In the genomic region with DNA sequence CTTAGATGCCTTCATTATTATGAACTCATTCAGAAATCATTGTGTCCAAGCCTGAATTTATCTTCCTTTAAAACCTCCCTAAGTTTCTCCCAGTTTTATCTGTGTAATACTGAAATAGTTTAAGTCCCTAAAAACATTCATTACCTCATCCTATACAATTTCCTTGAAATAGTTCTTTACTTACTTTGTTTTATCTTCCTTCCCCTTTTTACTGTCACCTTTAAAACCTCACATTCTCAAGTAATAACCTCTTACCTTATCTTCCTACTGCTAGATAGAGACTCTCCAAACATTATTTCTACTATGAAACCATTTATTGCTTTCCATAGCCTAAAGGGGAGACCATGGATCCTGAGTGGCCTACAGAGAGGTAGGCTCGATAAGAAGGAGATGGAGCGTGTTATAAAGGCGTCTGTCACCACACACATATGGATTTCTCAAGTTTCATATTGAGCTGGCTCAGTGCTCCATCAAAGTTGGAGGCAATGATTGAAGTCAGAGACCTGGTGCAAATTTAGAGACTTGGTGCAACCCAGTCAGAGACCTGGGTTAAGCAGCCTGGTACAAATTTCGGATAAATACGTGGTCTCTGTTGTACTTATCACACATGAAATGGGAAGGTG, we compare ENCODE assay signal across 30 cellular contexts.
DNase-seq lines count a peak whose midpoint lies in the region; ATAC-seq and TF ChIP-seq lines count a peak whose summit lies in the region.
"Had no signal": no experiment of that assay in that cellular context is flagged by ENCODE, and none has a peak within 500 bp of the region (broad histone marks: within the 10 kb centered on the region; RNA-seq: fewer than 3 reads in every experiment).

No MANE protein-coding gene starts in this region.

- no peak overlapping the region for H3K4me3 ChIP-seq in cardiac muscle cell
- no peak overlapping the region for H3K4me3 ChIP-seq in left ventricle myocardium inferior
- no peak overlapping the region for H3K4me3 ChIP-seq in HEK293 (ENCODE audit: low read depth, low read length)
- H3K4me3 ChIP-seq in MG63, result no peak overlapping the region
- H3K4me3 ChIP-seq: gastroesophageal sphincter, sigmoid colon, SJSA1 had no signal

- DNase-seq in cardiac muscle cell (ENCODE audit: low read depth in 1 of 2, low spot score in 1 of 2) (no peak), left ventricle myocardium inferior (no peak), MG63 (no peak)
- no peak for DNase-seq in activated T-helper 1 cell treated with anti-CD3 and anti-CD28 coated beads, Interleukin-12 subunit alpha, Interleukin-12 subunit beta, Interleukin-2, Interleukin-4 antibody, amounts not matched to agents 30 ng/mL and 10 ng/mL and 1 ng/mL, durations not matched to agents 14 hours and 24 hours and 36 hours (ENCODE audit: low spot score)
- DNase-seq in stimulated activated naive B cell treated with anti-CD40 and anti-IgM and Interleukin-4, amounts not matched to agents 10 μg/mL and 1 μg/mL and 100 μg/mL, for 72 hours, result no peak
- DNase-seq: activated CD4-positive, alpha-beta T cell treated with anti-CD3 and anti-CD28 coated beads, Interleukin-2, amount 50 U/mL, for 4 hours; activated CD4-positive, CD25-positive, alpha-beta regulatory T cell; activated CD8-positive, alpha-beta memory T cell treated with anti-CD3 and anti-CD28 coated beads, Interleukin-2, amount 50 U/mL, for 48 hours; aorta; DMS79 treated with DMSO at 0.1 percent for 48 hours; H9; Kasumi-1; naive thymus-derived CD8-positive, alpha-beta T cell; NCI-H1048; NCI-H2107; NCI-H446; NCI-H774; OCI-M1; sigmoid colon; stimulated activated CD4-positive, alpha-beta T cell treated with anti-CD3 and anti-CD28 coated beads, Interleukin-4, amount 100 ng/mL, for 1 hour; T-helper 1 cell had no signal

- H3K9me3 ChIP-seq in cardiac muscle cell (ENCODE audit: low read depth) (no peaks in the 10 kb centered on the region), left ventricle myocardium inferior (replicated peaks) (no peaks in the 10 kb centered on the region), HEK293 (ENCODE audit: control insufficient read depth, insufficient read depth, low read depth, low read length) (no peaks in the 10 kb centered on the region), MG63 (no peaks in the 10 kb centered on the region)
- H3K9me3 ChIP-seq: gastroesophageal sphincter, sigmoid colon, SJSA1 had no signal

- no peak overlapping the region for H3K4me3 Mint-ChIP-seq in activated T-helper 1 cell treated with anti-CD3 and anti-CD28 coated beads, Interleukin-12 subunit alpha, Interleukin-12 subunit beta, Interleukin-2, Interleukin-4 antibody, amounts not matched to agents 30 ng/mL and 10 ng/mL and 1 ng/mL, durations not matched to agents 14 hours and 24 hours and 36 hours
- peak overlapping the region; percentile 44 to 52 for H3K4me3 Mint-ChIP-seq in stimulated activated naive B cell treated with anti-CD40 and anti-IgM and Interleukin-4, amounts not matched to agents 10 μg/mL and 1 μg/mL and 100 μg/mL, for 72 hours
- H3K4me3 Mint-ChIP-seq: H9; naive thymus-derived CD8-positive, alpha-beta T cell; type B pancreatic cell had no signal

- H3K4me1 ChIP-seq in cardiac muscle cell (ENCODE audit: low read depth) (peaks cover 11% of the 10 kb centered on the region), left ventricle myocardium inferior (no peaks in the 10 kb centered on the region), HEK293 (ENCODE audit: control insufficient read depth, insufficient read depth, low read length) (no peaks in the 10 kb centered on the region)
- H3K4me1 ChIP-seq: gastroesophageal sphincter, sigmoid colon had no signal

- TF ChIP-seq CTCF in cardiac muscle cell (IDR thresholded peaks at IDR 0.05; ENCODE audit: low read depth, low read length) (no peak), left ventricle myocardium inferior (IDR thresholded peaks at IDR 0.05; ENCODE audit: borderline replicate concordance) (no peak), HEK293 (tag by site-specific recombination; IDR thresholded peaks at IDR 0.05) (no peak)

- H3K27ac Mint-ChIP-seq in activated T-helper 1 cell treated with anti-CD3 and anti-CD28 coated beads, Interleukin-12 subunit alpha, Interleukin-12 subunit beta, Interleukin-2, Interleukin-4 antibody, amounts not matched to agents 30 ng/mL and 10 ng/mL and 1 ng/mL, durations not matched to agents 14 hours and 24 hours and 36 hours, result peak overlapping the region; percentile 2
- peak overlapping the region; percentile 78 for H3K27ac Mint-ChIP-seq in stimulated activated naive B cell treated with anti-CD40 and anti-IgM and Interleukin-4, amounts not matched to agents 10 μg/mL and 1 μg/mL and 100 μg/mL, for 72 hours
- H3K27ac Mint-ChIP-seq: activated naive CD4-positive, alpha-beta T cell treated with anti-CD3 and anti-CD28 coated beads, Interleukin-2, amount 50 U/mL, for 72 hours; H9; type B pancreatic cell had no signal

- peaks cover 53% of the 10 kb centered on the region for H3K4me1 Mint-ChIP-seq in activated T-helper 1 cell treated with anti-CD3 and anti-CD28 coated beads, Interleukin-12 subunit alpha, Interleukin-12 subunit beta, Interleukin-2, Interleukin-4 antibody, amounts not matched to agents 30 ng/mL and 10 ng/mL and 1 ng/mL, durations not matched to agents 14 hours and 24 hours and 36 hours (ENCODE audit: low read depth)
- H3K4me1 Mint-ChIP-seq in stimulated activated naive B cell treated with anti-CD40 and anti-IgM and Interleukin-4, amounts not matched to agents 10 μg/mL and 1 μg/mL and 100 μg/mL, for 72 hours, result peaks cover 57 to 85% of the 10 kb centered on the region in 2 donors

- intact Hi-C loops in left ventricle myocardium inferior (cut with micrococcal nuclease), result no loop called here
- intact Hi-C loops in activated T-helper 1 cell treated with anti-CD3 and anti-CD28 coated beads, Interleukin-12 subunit alpha, Interleukin-12 subunit beta, Interleukin-2, Interleukin-4 antibody, amounts not matched to agents 30 ng/mL and 10 ng/mL and 1 ng/mL, durations not matched to agents 14 hours and 24 hours and 36 hours (cut with micrococcal nuclease), result loop anchor here (2.0 to 10.0 kb wide), 4 partner anchors 39 to 235 kb away; no protein-coding TSS in a partner anchor

- ATAC-seq in stimulated activated naive B cell treated with anti-CD40 and anti-IgM and Interleukin-4, amounts not matched to agents 10 μg/mL and 1 μg/mL and 100 μg/mL, for 72 hours (replicated peaks), result peak in 1 of 2 donors; percentile 10
- no peak for ATAC-seq in HG02981 (IDR thresholded peaks at IDR 0.05; ENCODE audit: unreplicated experiment)
- ATAC-seq: gastroesophageal sphincter; HepG2; naive thymus-derived CD8-positive, alpha-beta T cell had no signal

- H3K27ac ChIP-seq in cardiac muscle cell, result peak overlapping the region; percentile 11
- H3K27ac ChIP-seq in left ventricle myocardium inferior (replicated peaks), result no peak overlapping the region
- H3K27ac ChIP-seq in HEK293 (ENCODE audit: extremely low read depth, low read depth, low read length), result no peak overlapping the region
- H3K27ac ChIP-seq: C4-2B, gastroesophageal sphincter, RWPE1, sigmoid colon, SJSA1 had no signal

- no peaks in the 10 kb centered on the region for H3K9me3 Mint-ChIP-seq in activated T-helper 1 cell treated with anti-CD3 and anti-CD28 coated beads, Interleukin-12 subunit alpha, Interleukin-12 subunit beta, Interleukin-2, Interleukin-4 antibody, amounts not matched to agents 30 ng/mL and 10 ng/mL and 1 ng/mL, durations not matched to agents 14 hours and 24 hours and 36 hours
- H3K9me3 Mint-ChIP-seq in stimulated activated naive B cell treated with anti-CD40 and anti-IgM and Interleukin-4, amounts not matched to agents 10 μg/mL and 1 μg/mL and 100 μg/mL, for 72 hours, result peaks cover 0 to 4% of the 10 kb centered on the region in 2 donors
- H3K9me3 Mint-ChIP-seq: activated naive CD4-positive, alpha-beta T cell treated with anti-CD3 and anti-CD28 coated beads, Interleukin-2, amount 50 U/mL, for 72 hours; H9; type B pancreatic cell had no signal

- CTCF ChIA-PET in HEK293 (lab: Yijun Ruan, JAX), result interaction anchor here (0.8 kb wide), 1 partner anchor 240 kb away, joined by 3 read pairs; no protein-coding TSS in a partner anchor

- POLR2A ChIA-PET in HEK293 (lab: Yijun Ruan, JAX), result no interaction called here

- peaks cover 6% of the 10 kb centered on the region for H3K36me3 Mint-ChIP-seq in activated T-helper 1 cell treated with anti-CD3 and anti-CD28 coated beads, Interleukin-12 subunit alpha, Interleukin-12 subunit beta, Interleukin-2, Interleukin-4 antibody, amounts not matched to agents 30 ng/mL and 10 ng/mL and 1 ng/mL, durations not matched to agents 14 hours and 24 hours and 36 hours (ENCODE audit: low read depth)
- peaks cover 0 to 5% of the 10 kb centered on the region in 2 donors for H3K36me3 Mint-ChIP-seq in stimulated activated naive B cell treated with anti-CD40 and anti-IgM and Interleukin-4, amounts not matched to agents 10 μg/mL and 1 μg/mL and 100 μg/mL, for 72 hours
- H3K36me3 Mint-ChIP-seq: activated naive CD4-positive, alpha-beta T cell treated with anti-CD3 and anti-CD28 coated beads, Interleukin-2, amount 50 U/mL, for 72 hours; type B pancreatic cell had no signal

- H3K36me3 ChIP-seq in cardiac muscle cell, result no peaks in the 10 kb centered on the region
- H3K36me3 ChIP-seq in left ventricle myocardium inferior, result no peaks in the 10 kb centered on the region
- H3K36me3 ChIP-seq in HEK293 (ENCODE audit: control insufficient read depth in 2 of 2, insufficient read depth in 1 of 2, low read length in 2 of 2), result no peaks in the 10 kb centered on the region
- H3K36me3 ChIP-seq in MG63, result no peaks in the 10 kb centered on the region
- H3K36me3 ChIP-seq: gastroesophageal sphincter, sigmoid colon, SJSA1 had no signal

- H3K27me3 Mint-ChIP-seq in activated T-helper 1 cell treated with anti-CD3 and anti-CD28 coated beads, Interleukin-12 subunit alpha, Interleukin-12 subunit beta, Interleukin-2, Interleukin-4 antibody, amounts not matched to agents 30 ng/mL and 10 ng/mL and 1 ng/mL, durations not matched to agents 14 hours and 24 hours and 36 hours (ENCODE audit: insufficient read depth), result peaks cover 4% of the 10 kb centered on the region
- no peaks in the 10 kb centered on the region for H3K27me3 Mint-ChIP-seq in stimulated activated naive B cell treated with anti-CD40 and anti-IgM and Interleukin-4, amounts not matched to agents 10 μg/mL and 1 μg/mL and 100 μg/mL, for 72 hours
- H3K27me3 Mint-ChIP-seq: naive thymus-derived CD8-positive, alpha-beta T cell; type B pancreatic cell had no signal

- H3K27me3 ChIP-seq in cardiac muscle cell, result no peaks in the 10 kb centered on the region
- no peaks in the 10 kb centered on the region for H3K27me3 ChIP-seq in left ventricle myocardium inferior (ENCODE audit: low read depth)
- H3K27me3 ChIP-seq in MG63, result no peaks in the 10 kb centered on the region
- H3K27me3 ChIP-seq: gastroesophageal sphincter, sigmoid colon, SJSA1 had no signal

TF ChIP-seq in HEK293, 187 proteins besides CTCF, POLR2A, EP300 and RAD21 (continues in another document):
- TF ChIP-seq ZNF184 (tag by site-specific recombination; IDR thresholded peaks at IDR 0.05) (no peak), ZNF529 (tag by site-specific recombination; IDR thresholded peaks at IDR 0.05; ENCODE audit: insufficient replicate concordance) (no peak)
